Comparison of ENCODE assay signal across 10 cellular contexts in genomic region chr21:41362605-41363369, GRCh38. TPM values are rescaled to one million over a fixed set of nuclear protein-coding genes. Genes with fewer than 3 reads are reported as not detected.
DNase-seq lines count a peak whose midpoint lies in the region; ATAC-seq, FAIRE-seq and TF ChIP-seq lines count a peak whose summit lies in the region.
"Had no signal": no experiment of that assay in that cellular context is flagged by ENCODE, and none has a peak within 500 bp of the region (broad histone marks: within the 10 kb centered on the region; RNA-seq: fewer than 3 reads in every experiment).

No MANE protein-coding gene starts in this region.

- peak overlapping the region; percentile 58 for H3K27ac ChIP-seq in OCI-LY3 (ENCODE audit: low read length)
- H3K27ac ChIP-seq in gastroesophageal sphincter = peak overlapping the region in 3 of 4 donors; percentile 53 to 85 (median 81)
- peak overlapping the region; percentile 84 to 98 for H3K27ac ChIP-seq in small intestine (ENCODE audit: low read depth in 1 of 2, low read length in 1 of 2)
- H3K27ac ChIP-seq: epithelial cell of prostate had no signal

- 0 out of 2 replicates have a peak, but pooled peaks cover 4% of the 10 kb centered on the region for H3K27me3 ChIP-seq in OCI-LY3 (ENCODE audit: low read depth, low read length)
- H3K27me3 ChIP-seq in gastroesophageal sphincter = peaks cover 17% of the 10 kb centered on the region
- no peaks in the 10 kb centered on the region for H3K27me3 ChIP-seq in small intestine (ENCODE audit: control insufficient read depth in 2 of 2, insufficient read depth in 2 of 2, low read length in 2 of 2)

- H3K9me3 ChIP-seq in OCI-LY3 (ENCODE audit: insufficient read depth, low read length) = no peaks in the 10 kb centered on the region
- H3K9me3 ChIP-seq in gastroesophageal sphincter = no peaks in the 10 kb centered on the region
- no peaks in the 10 kb centered on the region for H3K9me3 ChIP-seq in small intestine (ENCODE audit: control insufficient read depth, low read depth)

- H2AFZ ChIP-seq in OCI-LY3 (ENCODE audit: low read depth, low read length) = peak overlapping the region; percentile 90

- peak overlapping the region; percentile 99 for H3K4me2 ChIP-seq in OCI-LY3 (ENCODE audit: low read length)

- H3K4me3 ChIP-seq in GM12864 (ENCODE audit: low read depth, low read length) = peak overlapping the region; percentile 45
- peak overlapping the region; percentile 78 for H3K4me3 ChIP-seq in OCI-LY3 (ENCODE audit: low read length)
- peak overlapping the region in 1 of 2 donors; percentile 49 for H3K4me3 ChIP-seq in gastroesophageal sphincter
- peak overlapping the region in 1 of 2 donors; percentile 26 for H3K4me3 ChIP-seq in small intestine (ENCODE audit: low read depth in 1 of 2, low read length in 2 of 2)
- H3K4me3 ChIP-seq: K562 had no signal

- 91 to 95% methylated on average over 10 to 11 of the region's 16 CpGs for WGBS in gastroesophageal sphincter (ENCODE audit: low coverage in 1 of 2), 2 donors
- WGBS in small intestine, 3 donors = 65 to 72% (median 67%) methylated on average over 16 of the region's 16 CpGs

- no peak for TF ChIP-seq POLR2A in gastroesophageal sphincter (IDR thresholded peaks at IDR 0.05)

- no peak for TF ChIP-seq EP300 in gastroesophageal sphincter (IDR thresholded peaks at IDR 0.05)

- DNase-seq in GM12864 (ENCODE audit: low read depth) (no peak), small intestine (no peak), amniotic stem cell (lab: John Stamatoyannopoulos, UW) (no peak), hypothalamus (lab: John Stamatoyannopoulos, UW) (no peak), NCI-H2081 (lab: John Stamatoyannopoulos, UW) (no peak), G401 (ENCODE audit: low spot score) (no peak)

- no peak for FAIRE-seq in small intestine (lab: Jason Lieb, UNC)
- FAIRE-seq: K562 had no signal

- no peaks in the 10 kb centered on the region for H3K36me3 ChIP-seq in OCI-LY3 (replicated peaks; ENCODE audit: low read depth, low read length)
- no peaks in the 10 kb centered on the region for H3K36me3 ChIP-seq in gastroesophageal sphincter
- H3K36me3 ChIP-seq in small intestine (ENCODE audit: control insufficient read depth in 2 of 2, insufficient read depth in 2 of 2, low read length in 2 of 2) = no peaks in the 10 kb centered on the region

- no peak for TF ChIP-seq CTCF in GM12864 (IDR thresholded peaks at IDR 0.05; ENCODE audit: low read depth, low read length, missing control alignments)
- TF ChIP-seq CTCF in OCI-LY3 (IDR thresholded peaks at IDR 0.05; ENCODE audit: low read depth, low read length) = no peak
- TF ChIP-seq CTCF in gastroesophageal sphincter (IDR thresholded peaks at IDR 0.05) = no peak

- no peak for ATAC-seq in gastroesophageal sphincter

- H3K4me1 ChIP-seq in OCI-LY3 (ENCODE audit: low read length) (peaks cover 46% of the 10 kb centered on the region), gastroesophageal sphincter (peaks cover 0 to 48% (median 0%) of the 10 kb centered on the region in 3 donors), small intestine (ENCODE audit: control insufficient read depth in 2 of 2, insufficient read depth in 1 of 2, low read depth in 1 of 2, low read length in 1 of 2) (peaks cover 13% of the 10 kb centered on the region in 2 donors)

- in situ Hi-C loops in G401 (cut with HindIII; ENCODE audit: low sequenced_read_pairs) = no loop called here

- peak overlapping the region; percentile 55; the same call in 1 of the 2 replicates for H3K9ac ChIP-seq in OCI-LY3 (ENCODE audit: low read length)

- H4K20me1 ChIP-seq in OCI-LY3 (ENCODE audit: insufficient read depth, low read length) = no peaks in the 10 kb centered on the region

- H3K79me2 ChIP-seq in OCI-LY3 (ENCODE audit: low read length) = no peaks in the 10 kb centered on the region

RNA-seq across cellular contexts. Expression of gene MX2, which starts 1.0 kb away (rescaled TPM):
- total RNA-seq in gastroesophageal sphincter = 10 to 100 TPM in 2 of 4 donors, 1 to 10 TPM in 2; 7.3 to 16.3 (median 11.2) TPM
- 1 to 10 TPM; 4.0 to 9.1 (median 5.9) TPM for polyA plus RNA-seq in small intestine
- total RNA-seq in G401 (2014; rRNA removed; shearing (Covaris generic)) = not detected in 2 replicates

RNA-seq across cellular contexts. Expression of gene FAM3B, which starts 46.2 kb away (rescaled TPM):
- 1 to 10 TPM in 1 of 4 donors, under 1 TPM in 1, not detected in 2; 0.31 to 7.1 TPM for total RNA-seq in gastroesophageal sphincter
- polyA plus RNA-seq in small intestine = 100 to 1,000 TPM; 128 to 379 (median 329) TPM
- total RNA-seq in G401 (2014; rRNA removed; shearing (Covaris generic)) = not detected in 2 replicates
